ENCODE assay signal across 9 cellular contexts in genomic region chrX:1451676-1452496, GRCh38. TPM values are rescaled to one million over a fixed set of nuclear protein-coding genes. Genes with fewer than 3 reads are reported as not detected.
DNase-seq lines count a peak whose midpoint lies in the region; ATAC-seq and FAIRE-seq lines count a peak whose summit lies in the region.
"Had no signal": no experiment of that assay in that cellular context is flagged by ENCODE, and none has a peak within 500 bp of the region (broad histone marks: within the 10 kb centered on the region; RNA-seq: fewer than 3 reads in every experiment).

No MANE protein-coding gene starts in this region.

- peak overlapping the region; percentile 91 to 95 for H3K4me3 Mint-ChIP-seq in stimulated activated naive CD8-positive, alpha-beta T cell treated with anti-CD3 and anti-CD28 coated beads, Interleukin-15, amount 100 ng/mL, for 72 hours

- 15% methylated on average over 23 of the region's 23 CpGs for whole genome bisulfite sequencing in HUES64

- peaks cover 32 to 33% of the 10 kb centered on the region in 2 donors for H3K36me3 Mint-ChIP-seq in activated naive CD4-positive, alpha-beta T cell treated with anti-CD3 and anti-CD28 coated beads, Interleukin-2, amount 50 U/mL, for 72 hours

- H3K4me1 ChIP-seq in HUES64 (ENCODE audit: insufficient read depth, low read length) (no peaks in the 10 kb centered on the region), iPS-20b (ENCODE audit: insufficient read depth, low read length) (no peaks in the 10 kb centered on the region)

- peaks cover 45% of the 10 kb centered on the region for H3K4me1 Mint-ChIP-seq in stimulated activated naive CD8-positive, alpha-beta T cell treated with anti-CD3 and anti-CD28 coated beads, Interleukin-15, amount 100 ng/mL, for 72 hours

- peak overlapping the region; percentile 97 for H3K27ac ChIP-seq in HUES64 (ENCODE audit: low read depth, low read length)
- H3K27ac ChIP-seq in iPS-20b (ENCODE audit: low read length) = peak overlapping the region; percentile 79

- no peak for FAIRE-seq in RCC 7860 (lab: Jason Lieb, UNC)

- H3K9me3 ChIP-seq in HUES64 (ENCODE audit: insufficient read depth, low read depth, low read length) (peaks cover 21% of the 10 kb centered on the region), iPS-20b (ENCODE audit: insufficient read depth, low read depth, low read length) (peaks cover 13% of the 10 kb centered on the region)

- H3K9ac ChIP-seq in HUES64 (ENCODE audit: low read depth, low read length) = peak overlapping the region; percentile 85
- H3K9ac ChIP-seq in iPS-20b (ENCODE audit: low read depth, low read length) = peak overlapping the region; percentile 92; the same call in 1 of the 2 replicates

- H3K36me3 ChIP-seq in HUES64 (ENCODE audit: insufficient read depth, low read length) (peaks cover 24% of the 10 kb centered on the region), iPS-20b (ENCODE audit: insufficient read depth, low read depth, low read length) (peaks cover 25% of the 10 kb centered on the region)

- ATAC-seq in activated naive CD4-positive, alpha-beta T cell treated with anti-CD3 and anti-CD28 coated beads, Interleukin-2, amount 50 U/mL, for 72 hours = no peak
- no peak for ATAC-seq in stimulated activated naive CD8-positive, alpha-beta T cell treated with anti-CD3 and anti-CD28 coated beads, Interleukin-15, amount 100 ng/mL, for 72 hours
- ATAC-seq in HG03571 (IDR thresholded peaks at IDR 0.05; ENCODE audit: unreplicated experiment) = no peak

- H3K4me3 ChIP-seq in HUES64 (ENCODE audit: low read length) = peak overlapping the region; percentile 85
- peak overlapping the region; percentile 96 for H3K4me3 ChIP-seq in iPS-20b (ENCODE audit: low read length)

- DNase-seq in activated naive CD4-positive, alpha-beta T cell treated with anti-CD3 and anti-CD28 coated beads, Interleukin-2, amount 50 U/mL, for 72 hours (ENCODE audit: low spot score in 2 of 2) = peak; percentile 6 to 59
- peak in 1 of 2 donors; percentile 51 for DNase-seq in stimulated activated naive CD8-positive, alpha-beta T cell treated with anti-CD3 and anti-CD28 coated beads, Interleukin-15, amount 100 ng/mL, for 72 hours
- DNase-seq in pons (ENCODE audit: low spot score) (no peak), RCC 7860 (ENCODE audit: low spot score) (no peak), anterior cingulate cortex (lab: John Stamatoyannopoulos, UW) (no peak)
- DNase-seq: NCI-H1048 had no signal

- H3K27me3 ChIP-seq in HUES64 (ENCODE audit: insufficient read depth, low read length) (no peaks in the 10 kb centered on the region), iPS-20b (ENCODE audit: insufficient read depth, low read length) (no peaks in the 10 kb centered on the region)

- no peaks in the 10 kb centered on the region for H3K27me3 Mint-ChIP-seq in stimulated activated naive CD8-positive, alpha-beta T cell treated with anti-CD3 and anti-CD28 coated beads, Interleukin-15, amount 100 ng/mL, for 72 hours

- peak overlapping the region; percentile 81 to 89 for H3K27ac Mint-ChIP-seq in activated naive CD4-positive, alpha-beta T cell treated with anti-CD3 and anti-CD28 coated beads, Interleukin-2, amount 50 U/mL, for 72 hours
- H3K27ac Mint-ChIP-seq in stimulated activated naive CD8-positive, alpha-beta T cell treated with anti-CD3 and anti-CD28 coated beads, Interleukin-15, amount 100 ng/mL, for 72 hours = peak overlapping the region; percentile 91 to 95

- peaks cover 31 to 33% of the 10 kb centered on the region in 2 donors for H3K9me3 Mint-ChIP-seq in activated naive CD4-positive, alpha-beta T cell treated with anti-CD3 and anti-CD28 coated beads, Interleukin-2, amount 50 U/mL, for 72 hours
- peaks cover 29 to 33% of the 10 kb centered on the region in 2 donors for H3K9me3 Mint-ChIP-seq in stimulated activated naive CD8-positive, alpha-beta T cell treated with anti-CD3 and anti-CD28 coated beads, Interleukin-15, amount 100 ng/mL, for 72 hours

RNA-seq across cellular contexts. Expression of gene ASMTL, which starts 0.8 kb away (rescaled TPM):
- polyA plus RNA-seq in HUES64 (2013, experiment 1 of 2) = 34.2 TPM
- polyA plus RNA-seq in HUES64 (2013, experiment 2 of 2) = 43.4 TPM
- 10 to 100 TPM; 54.9 to 58.0 TPM for total RNA-seq in activated naive CD4-positive, alpha-beta T cell treated with anti-CD3 and anti-CD28 coated beads, Interleukin-2, amount 50 U/mL, for 72 hours

RNA-seq across cellular contexts. Expression of gene SLC25A6, which starts 60.0 kb away (rescaled TPM):
- polyA plus RNA-seq in HUES64 (2013, experiment 1 of 2) = 378 TPM
- polyA plus RNA-seq in HUES64 (2013, experiment 2 of 2) = 420 TPM
- total RNA-seq in activated naive CD4-positive, alpha-beta T cell treated with anti-CD3 and anti-CD28 coated beads, Interleukin-2, amount 50 U/mL, for 72 hours = 100 to 1,000 TPM; 382 to 645 TPM

Comparison
In these comparisons a context has a peak if more than half of its experiments do, and no peak if none do; other contexts are left out.
1. DNase-seq: peak in activated naive CD4-positive, alpha-beta T cell treated with anti-CD3 and anti-CD28 coated beads, Interleukin-2, amount 50 U/mL, for 72 hours (2 of 2); none in pons (single experiment), RCC 7860 (single experiment) and anterior cingulate cortex (0 of 58).